In the genomic region with DNA sequence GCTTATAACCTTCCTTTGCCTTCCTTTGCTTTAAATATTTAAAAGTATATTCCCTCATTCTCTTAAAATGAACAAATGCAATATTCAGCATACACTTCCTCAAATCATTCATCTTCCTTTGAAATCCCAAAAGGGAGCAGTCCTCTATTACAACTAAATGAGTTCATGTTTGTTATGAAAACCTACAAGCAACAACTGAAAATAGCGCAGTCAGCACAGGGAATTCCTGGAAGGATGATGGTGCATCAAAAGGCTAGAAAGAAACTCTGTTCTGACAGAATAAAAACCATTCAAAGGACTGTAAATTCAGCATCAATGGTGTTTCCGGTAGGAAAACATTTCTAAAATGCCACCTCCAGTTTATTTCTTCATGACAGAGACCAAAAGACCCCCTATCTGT, we compare ENCODE assay signal across 31 cellular contexts. TPM values are rescaled to one million over a fixed set of nuclear protein-coding genes. Genes with fewer than 3 reads are reported as not detected.
DNase-seq lines count a peak whose midpoint lies in the region; ATAC-seq, FAIRE-seq and TF ChIP-seq lines count a peak whose summit lies in the region.
"Had no signal": no experiment of that assay in that cellular context is flagged by ENCODE, and none has a peak within 500 bp of the region (broad histone marks: within the 10 kb centered on the region; RNA-seq: fewer than 3 reads in every experiment).

No MANE protein-coding gene starts in this region.

- H3K4me1 Mint-ChIP-seq in CD8-positive, alpha-beta memory T cell, result peaks cover 24 to 32% (median 32%) of the 10 kb centered on the region in 3 donors
- peaks cover 19% of the 10 kb centered on the region for H3K4me1 Mint-ChIP-seq in mesothelial cell of epicardium

- no peak for DNase-seq in PC-9
- DNase-seq in H1 (ENCODE audit: low read depth in 1 of 2, low spot score in 2 of 2), result no peak
- DNase-seq in small intestine, result peak; percentile 40
- DNase-seq in CD8-positive, alpha-beta memory T cell, result no peak
- DNase-seq in mesothelial cell of epicardium (ENCODE audit: low spot score in 2 of 2, unreplicated experiment in 2 of 2), result no peak
- DNase-seq: activated CD4-positive, alpha-beta T cell treated with anti-CD3 and anti-CD28 coated beads for 1 hour; activated effector memory CD4-positive, alpha-beta T cell treated with Interleukin-2 at 50 U/mL for 16 hours; activated T-cell treated with anti-CD3 and anti-CD28 coated beads for 4 hours; anterior cingulate cortex; central memory CD4-positive, alpha-beta T cell; gastrocnemius medialis; immature natural killer cell; left colon; mammary epithelial cell; NCI-H187; NCI-H2171 treated with DMSO at 0.1 percent for 48 hours; NCI-H524; NK-92 treated with Interleukin-12 subunit alpha and Interleukin-12 subunit beta, amount 100 ng/mL, for 24 hours; RPMI8226; sigmoid colon; stimulated activated naive CD4-positive, alpha-beta T cell had no signal

- H3K9me3 ChIP-seq in HUES48 (ENCODE audit: control insufficient read depth, insufficient read depth, low read length) (no peaks in the 10 kb centered on the region), PC-9 (ENCODE audit: insufficient read depth, low read depth) (no peaks in the 10 kb centered on the region), H1 (ENCODE audit: insufficient read depth in 2 of 2, low read depth in 1 of 2, low read length in 1 of 2) (no peaks in the 10 kb centered on the region), small intestine (ENCODE audit: control insufficient read depth, low read depth) (no peaks in the 10 kb centered on the region)
- H3K9me3 ChIP-seq in CD8-positive, alpha-beta memory T cell (ENCODE audit: low read length), result no peaks in the 10 kb centered on the region
- H3K9me3 ChIP-seq: gastrocnemius medialis, prostate gland, sigmoid colon, SJSA1, suprapubic skin had no signal

- POLR2A ChIA-PET in PC-9 (lab: Charles Lee; ENCODE audit: unreplicated experiment), result no interaction called here
- POLR2A ChIA-PET in H1 (lab: Charles Lee; ENCODE audit: partially characterized antibody), result interaction anchor here (1.5 to 13.5 kb wide), 4 partner anchors 8 to 88 kb away, joined by 4 to 396 read pairs (median 29); a partner anchor contains a TSS
- POLR2A ChIA-PET in CD8-positive, alpha-beta memory T cell (lab: Charles Lee), result no interaction called here

- peaks cover 8% of the 10 kb centered on the region for H3K23me2 ChIP-seq in H1 (ENCODE audit: low read depth, low read length)

- H2BK12ac ChIP-seq in H1 (ENCODE audit: low read depth, low read length), result no peak overlapping the region

- no peak overlapping the region for H3K14ac ChIP-seq in H1 (ENCODE audit: insufficient read length)

- no peak overlapping the region for H2BK5ac ChIP-seq in H1 (ENCODE audit: low read depth, low read length)

- H3K23ac ChIP-seq in H1 (ENCODE audit: insufficient read length), result no peak overlapping the region

- H2BK20ac ChIP-seq in H1 (ENCODE audit: low read length), result no peak overlapping the region

- TF ChIP-seq RAD21 in H1 (IDR thresholded peaks at IDR 0.05 in 1 of 2, conservative IDR thresholded peaks at IDR 0.05 in 1 of 2; ENCODE audit: low read depth in 2 of 2, low read length in 2 of 2), result no peak

- H3K36me3 Mint-ChIP-seq in CD8-positive, alpha-beta memory T cell, result peaks cover 0 to 2% (median 0%) of the 10 kb centered on the region in 3 donors
- no peaks in the 10 kb centered on the region for H3K36me3 Mint-ChIP-seq in mesothelial cell of epicardium
- H3K36me3 Mint-ChIP-seq: activated naive CD8-positive, alpha-beta T cell; immature natural killer cell had no signal

- no peak overlapping the region for H3K4me3 Mint-ChIP-seq in CD8-positive, alpha-beta memory T cell
- no peak overlapping the region for H3K4me3 Mint-ChIP-seq in mesothelial cell of epicardium
- H3K4me3 Mint-ChIP-seq: activated naive CD8-positive, alpha-beta T cell; immature natural killer cell; T-helper 1 cell treated with Interleukin-12 subunit alpha and Interleukin-12 subunit beta and Interleukin-4 antibody, amounts not matched to agents 30 μg/mL and 1 μg/mL, for 36 hours had no signal

- no peak overlapping the region for H2AFZ ChIP-seq in PC-9
- H2AFZ ChIP-seq in H1 (ENCODE audit: low read length), result no peak overlapping the region
- H2AFZ ChIP-seq: hepatocyte had no signal

- H4K5ac ChIP-seq in H1 (ENCODE audit: insufficient read length, low read depth, low read length), result no peak overlapping the region

- H3K18ac ChIP-seq in H1 (ENCODE audit: extremely low read depth, low read length), result no peak overlapping the region

- H3K79me2 ChIP-seq in PC-9 (ENCODE audit: low read depth) (peaks cover 78% of the 10 kb centered on the region), H1 (ENCODE audit: control insufficient read depth in 1 of 2, insufficient read depth in 2 of 2, low read length in 2 of 2) (peaks cover 2 to 75% of the 10 kb centered on the region in 2 experiments; a peak in 3 of 4 replicates)

- no peaks in the 10 kb centered on the region for H3K9me2 ChIP-seq in PC-9 (ENCODE audit: insufficient read depth)

- H3F3A ChIP-seq in PC-9 (ENCODE audit: insufficient read depth, low read depth), result peaks cover 13% of the 10 kb centered on the region

- H3K27me3 ChIP-seq in HUES48 (ENCODE audit: control insufficient read depth, insufficient read depth, low read length), result peaks cover 43% of the 10 kb centered on the region
- no peaks in the 10 kb centered on the region for H3K27me3 ChIP-seq in PC-9 (ENCODE audit: insufficient read depth, low read depth)
- no peaks in the 10 kb centered on the region for H3K27me3 ChIP-seq in H1 (replicated peaks in 1 of 4; ENCODE audit: control insufficient read depth in 3 of 4, extremely low read depth in 1 of 4, insufficient read depth in 3 of 4, low read length in 3 of 4)
- H3K27me3 ChIP-seq in small intestine (ENCODE audit: control insufficient read depth in 2 of 2, insufficient read depth in 2 of 2, low read length in 2 of 2), result no peaks in the 10 kb centered on the region
- peaks cover 52% of the 10 kb centered on the region for H3K27me3 ChIP-seq in CD8-positive, alpha-beta memory T cell (ENCODE audit: insufficient read depth, low read length, poor library complexity, severe bottlenecking)
- H3K27me3 ChIP-seq: hepatocyte had no signal

- peaks cover 48 to 81% of the 10 kb centered on the region in 2 donors for H3K27me3 Mint-ChIP-seq in CD8-positive, alpha-beta memory T cell
- H3K27me3 Mint-ChIP-seq in mesothelial cell of epicardium (ENCODE audit: low read depth), result peaks cover 23% of the 10 kb centered on the region

- H3K56ac ChIP-seq in H1 (replicated peaks; ENCODE audit: insufficient read length, low read depth, low read length), result no peak overlapping the region

- TF ChIP-seq EP300 in H1 (IDR thresholded peaks at IDR 0.05; ENCODE audit: borderline replicate concordance in 1 of 2, low read depth in 2 of 2, low read length in 2 of 2), result no peak

- peaks cover 43% of the 10 kb centered on the region for H4K20me1 ChIP-seq in PC-9 (ENCODE audit: insufficient read depth)
- H4K20me1 ChIP-seq in H1 (replicated peaks in 1 of 2; ENCODE audit: control insufficient read depth in 1 of 2, insufficient read depth in 2 of 2, low read length in 2 of 2), result peaks cover 10 to 12% of the 10 kb centered on the region in 2 experiments

- H3K4me1 ChIP-seq in HUES48 (ENCODE audit: control insufficient read depth, insufficient read depth, low read length) (peaks cover 64% of the 10 kb centered on the region), PC-9 (replicated peaks; ENCODE audit: insufficient read depth) (peaks cover 25% of the 10 kb centered on the region), H1 (replicated peaks in 1 of 4; ENCODE audit: control insufficient read depth in 3 of 4, insufficient read depth in 4 of 4, low read length in 3 of 4) (peaks cover 4 to 26% (median 13%) of the 10 kb centered on the region in 4 experiments; a peak in 6 of 7 replicates), small intestine (ENCODE audit: control insufficient read depth in 2 of 2, insufficient read depth in 1 of 2, low read depth in 1 of 2, low read length in 1 of 2) (no peaks in the 10 kb centered on the region)
- peaks cover 24% of the 10 kb centered on the region for H3K4me1 ChIP-seq in CD8-positive, alpha-beta memory T cell (ENCODE audit: insufficient read depth, low read length)
- H3K4me1 ChIP-seq: prostate gland had no signal

- H2BK15ac ChIP-seq in H1 (ENCODE audit: low read length), result no peak overlapping the region

- WGBS in H1 (ENCODE audit: extremely low coverage in 1 of 2, insufficient coverage in 1 of 2, insufficient read length in 1 of 2, insufficient replicate concordance in 2 of 2, low coverage in 1 of 2, low lambda C conversion rate in 2 of 2, missing lambda C conversion rate in 1 of 2), 2 experiments, result 38% methylated on average over 2 of the region's 2 CpGs; no CpG with 5 or more reads in 1 of the 2 experiments
- 23 to 47% (median 37%) methylated on average over 2 of the region's 2 CpGs for WGBS in small intestine, 3 donors

- ATAC-seq in HG03469 (IDR thresholded peaks at IDR 0.05; ENCODE audit: unreplicated experiment), result no peak
- ATAC-seq: gastrocnemius medialis, left colon had no signal

- no peak overlapping the region for H2AK5ac ChIP-seq in H1 (ENCODE audit: low read depth, low read length)

- H3K27ac ChIP-seq in HUES48 (ENCODE audit: low read depth, low read length) (peak overlapping the region; percentile 53), PC-9 (no peak overlapping the region), H1 (ENCODE audit: low read depth, low read length) (no peak overlapping the region), small intestine (ENCODE audit: low read depth in 1 of 2, low read length in 1 of 2) (no peak overlapping the region)
- no peak overlapping the region for H3K27ac ChIP-seq in CD8-positive, alpha-beta memory T cell (ENCODE audit: low read depth, low read length)
- H3K27ac ChIP-seq: C4-2B, gastrocnemius medialis, hepatocyte, prostate gland, sigmoid colon, SJSA1, suprapubic skin had no signal

- no peak overlapping the region for H4K91ac ChIP-seq in H1 (replicated peaks; ENCODE audit: insufficient read length, low read length)

- H3K9ac ChIP-seq in HUES48 (ENCODE audit: low read depth, low read length) (no peak overlapping the region), H1 (replicated peaks in 1 of 4; ENCODE audit: extremely low read depth in 1 of 4, low read depth in 3 of 4, low read length in 3 of 4) (no peak overlapping the region)

- no peak for TF ChIP-seq POLR2A in H1 (IDR thresholded peaks at IDR 0.05; ENCODE audit: control extremely low read depth in 1 of 2, low read depth in 2 of 2, low read length in 2 of 2)

- H3K4me3 ChIP-seq in HUES48 (ENCODE audit: low read depth, low read length) (peak overlapping the region; percentile 78; the same call in 1 of the 2 replicates), PC-9 (no peak overlapping the region; the same call in 1 of the 2 replicates), H1 (ENCODE audit: extremely low read depth in 1 of 4, insufficient read depth in 2 of 4, low read depth in 3 of 4, low read length in 4 of 4) (peak overlapping the region in 1 of 4 experiments; percentile 86; a peak in 2 of 8 replicates), small intestine (ENCODE audit: low read depth in 1 of 2, low read length in 2 of 2) (no peak overlapping the region)
- no peak overlapping the region for H3K4me3 ChIP-seq in CD8-positive, alpha-beta memory T cell (ENCODE audit: low read length)
- H3K4me3 ChIP-seq: gastrocnemius medialis, hepatocyte, prostate gland, sigmoid colon, SJSA1, suprapubic skin had no signal

- intact Hi-C loops in PC-9 (cut with micrococcal nuclease; ENCODE audit: unreplicated experiment), result loop anchor here (2.0 kb wide), 1 partner anchor 173 kb away; a partner anchor contains a TSS

- H3K4me2 ChIP-seq in PC-9, result peak overlapping the region; percentile 84
- H3K4me2 ChIP-seq in H1 (ENCODE audit: insufficient read depth in 1 of 2, low read depth in 2 of 2, low read length in 2 of 2), result peak overlapping the region; percentile 19 to 65; a peak in 3 of 4 replicates

- H3K4ac ChIP-seq in H1 (replicated peaks; ENCODE audit: insufficient read length, low read depth, low read length), result no peak overlapping the region

- H2BK120ac ChIP-seq in H1 (replicated peaks; ENCODE audit: low read depth, low read length), result no peak overlapping the region

- TF ChIP-seq CTCF in PC-9 (conservative IDR thresholded peaks at IDR 0.05) (no peak), H1 (IDR thresholded peaks at IDR 0.05; ENCODE audit: control extremely low read depth in 1 of 3, insufficient read depth in 1 of 3, low read depth in 1 of 3, low read length in 3 of 3) (no peak), mesothelial cell of epicardium (IDR thresholded peaks at IDR 0.05; ENCODE audit: unreplicated experiment) (no peak)

- no peak overlapping the region for H4K8ac ChIP-seq in H1 (ENCODE audit: extremely low read depth, insufficient read depth, low read length)

- CTCF ChIA-PET in PC-9 (lab: Charles Lee), result no interaction called here
- CTCF ChIA-PET in H1 (lab: Charles Lee; ENCODE audit: partially characterized antibody), result interaction anchor here (1.4 to 17.6 kb wide), 4 partner anchors 53 to 86 kb away, joined by 4 to 1300 read pairs (median 36); a partner anchor contains a TSS
- CTCF ChIA-PET in CD8-positive, alpha-beta memory T cell (lab: Charles Lee), result interaction anchor here (1.9 kb wide), 1 partner anchor 86 kb away, joined by 8 read pairs; a partner anchor contains a TSS

- H3K79me1 ChIP-seq in H1 (ENCODE audit: low read depth, low read length), result no peaks in the 10 kb centered on the region

- peaks cover 0 to 4% (median 0%) of the 10 kb centered on the region in 5 donors for H3K9me3 Mint-ChIP-seq in CD8-positive, alpha-beta memory T cell
- H3K9me3 Mint-ChIP-seq in mesothelial cell of epicardium, result no peaks in the 10 kb centered on the region
- H3K9me3 Mint-ChIP-seq: immature natural killer cell; T-helper 1 cell treated with Interleukin-12 subunit alpha and Interleukin-12 subunit beta and Interleukin-4 antibody, amounts not matched to agents 30 μg/mL and 1 μg/mL, for 36 hours had no signal

- no TSS peak for BruUV-seq in PC-9 (replicated peaks; lab: Mats Ljungman, UMichigan)

- H3K36me3 ChIP-seq in HUES48 (ENCODE audit: control insufficient read depth, insufficient read depth, low read length) (no peaks in the 10 kb centered on the region), PC-9 (ENCODE audit: low read depth) (no peaks in the 10 kb centered on the region), H1 (ENCODE audit: control insufficient read depth in 2 of 4, insufficient read depth in 4 of 4, low read length in 3 of 4) (no peaks in the 10 kb centered on the region), small intestine (ENCODE audit: control insufficient read depth in 2 of 2, insufficient read depth in 2 of 2, low read length in 2 of 2) (no peaks in the 10 kb centered on the region)
- no peaks in the 10 kb centered on the region for H3K36me3 ChIP-seq in CD8-positive, alpha-beta memory T cell (ENCODE audit: insufficient read depth, low read length)
- H3K36me3 ChIP-seq: gastrocnemius medialis, prostate gland, sigmoid colon, SJSA1, suprapubic skin had no signal

- no peak overlapping the region for H3K27ac Mint-ChIP-seq in CD8-positive, alpha-beta memory T cell
- no peak overlapping the region for H3K27ac Mint-ChIP-seq in mesothelial cell of epicardium
- H3K27ac Mint-ChIP-seq: activated naive CD8-positive, alpha-beta T cell; immature natural killer cell; T-helper 1 cell treated with Interleukin-12 subunit alpha and Interleukin-12 subunit beta and Interleukin-4 antibody, amounts not matched to agents 30 μg/mL and 1 μg/mL, for 36 hours had no signal

- FAIRE-seq in H1 (lab: Jason Lieb, UNC), result no peak
- no peak for FAIRE-seq in small intestine (lab: Jason Lieb, UNC)
- FAIRE-seq: TTC549 had no signal

RNA-seq across cellular contexts. Expression of a gene that starts 3.3 kb away (rescaled TPM):
- 13.0 TPM in 2 replicates for total RNA-seq in PC-9 (2021)
- 232 and 237 TPM in 2 replicates for total RNA-seq in H1 (2021; fragmentation: NEBNext Ultra II Directional; extraction: Animal tissue kit (Norgen Biotek cat#: 25700))
- 77.0 and 93.2 TPM in 2 replicates for polyA plus RNA-seq in H1 (2011; rRNA removed)
- polyA plus RNA-seq in H1 (2011; cell fraction: cytosol; rRNA removed), result 72.8 TPM
- polyA plus RNA-seq in H1 (2011; cell fraction: nucleus; rRNA removed), result 59.1 TPM
- polyA plus RNA-seq in H1 (2012, experiment 1 of 2), result 99.2 to 116 TPM (median 108 TPM) in 4 replicates
- polyA plus RNA-seq in H1 (2012, experiment 2 of 2), result 69.6 TPM
- 88.5 TPM for polyA plus RNA-seq in H1 (2013, experiment 1 of 2)
- polyA plus RNA-seq in H1 (2013, experiment 2 of 2), result 92.9 TPM
- 505 and 571 TPM in 2 replicates for polyA minus RNA-seq in H1 (2011; rRNA and poly(A)+ RNA removed)
- 196 TPM for polyA minus RNA-seq in H1 (2011; cell fraction: cytosol; rRNA and poly(A)+ RNA removed)
- polyA minus RNA-seq in H1 (2011; cell fraction: nucleus; rRNA and poly(A)+ RNA removed), result 104 TPM
- polyA plus RNA-seq in small intestine, result 1 to 10 TPM; 2.3 to 6.0 (median 3.0) TPM
- total RNA-seq in CD8-positive, alpha-beta memory T cell, result 1 to 10 TPM; 2.4 to 3.0 TPM
- not detected for polyA plus RNA-seq in CD8-positive, alpha-beta memory T cell
- 5.2 to 6.2 TPM (median 5.9 TPM) in 3 replicates for total RNA-seq in mesothelial cell of epicardium
- polyA plus RNA-seq: immature natural killer cell had no signal

RNA-seq across cellular contexts. Expression of a gene that starts 9.1 kb away (rescaled TPM):
- 5.7 and 9.0 TPM in 2 replicates for total RNA-seq in PC-9 (2021)
- 11.4 and 11.5 TPM in 2 replicates for total RNA-seq in H1 (2021; fragmentation: NEBNext Ultra II Directional; extraction: Animal tissue kit (Norgen Biotek cat#: 25700))
- 7.8 and 8.7 TPM in 2 replicates for polyA plus RNA-seq in H1 (2011; rRNA removed)
- 4.7 TPM for polyA plus RNA-seq in H1 (2011; cell fraction: cytosol; rRNA removed)
- polyA plus RNA-seq in H1 (2011; cell fraction: nucleus; rRNA removed), result 5.7 TPM
- polyA plus RNA-seq in H1 (2012, experiment 1 of 2), result 5.8 to 9.0 TPM (median 7.0 TPM) in 4 replicates
- 6.6 TPM for polyA plus RNA-seq in H1 (2012, experiment 2 of 2)
- polyA plus RNA-seq in H1 (2013, experiment 1 of 2), result 15.9 TPM
- polyA plus RNA-seq in H1 (2013, experiment 2 of 2), result 14.8 TPM
- polyA minus RNA-seq in H1 (2011; rRNA and poly(A)+ RNA removed), result 5.5 and 6.7 TPM in 2 replicates
- 14.4 TPM for polyA minus RNA-seq in H1 (2011; cell fraction: cytosol; rRNA and poly(A)+ RNA removed)
- 5.1 TPM for polyA minus RNA-seq in H1 (2011; cell fraction: nucleus; rRNA and poly(A)+ RNA removed)
- 1 to 10 TPM in 1 of 3 donors, under 1 TPM in 2; 0.22 to 3.4 (median 0.27) TPM for polyA plus RNA-seq in small intestine
- not detected for total RNA-seq in CD8-positive, alpha-beta memory T cell
- polyA plus RNA-seq in CD8-positive, alpha-beta memory T cell, result not detected
- total RNA-seq in mesothelial cell of epicardium, result 36.1 to 37.4 TPM (median 37.1 TPM) in 3 replicates
- polyA plus RNA-seq: immature natural killer cell had no signal

Comparison
In these comparisons a context has a peak if more than half of its experiments do, and no peak if none do; other contexts are left out.
1. RNA of a gene that starts 3.3 kb away (total RNA-seq): 232 to 237 TPM in H1; 13.0 TPM in PC-9, 5.2 to 6.2 TPM in mesothelial cell of epicardium and 2.4 to 3.0 TPM in CD8-positive, alpha-beta memory T cell; every median in the first group is over 10 times any median in the second.